In genomic region chr17:81028506-81028858, GRCh38 we compare ENCODE assay signal across 13 cellular contexts.
"Had no signal": no experiment of that assay in that cellular context is flagged by ENCODE, and none has a peak within 500 bp of the region (broad histone marks: within the 10 kb centered on the region; RNA-seq: fewer than 3 reads in every experiment).

No MANE protein-coding gene starts in this region.

- DNase-seq: activated CD4-positive, alpha-beta T cell treated with anti-CD3 and anti-CD28 coated beads, Interleukin-2, amount 50 U/mL, for 1 hour; activated CD4-positive, CD25-positive, alpha-beta regulatory T cell; activated naive CD4-positive, alpha-beta T cell treated with anti-CD3 and anti-CD28 coated beads for 36 hours; dermis blood vessel endothelial cell; endodermal cell; erythroblast; occipital lobe; T-helper 17 cell; uterus had no signal

- H3K27ac Mint-ChIP-seq: activated naive CD4-positive, alpha-beta T cell treated with anti-CD3 and anti-CD28 coated beads for 36 hours; activated T-helper 17 cell treated with anti-CD3 and anti-CD28 coated beads, Interleukin-2, amount 50 U/mL, for 72 hours; endodermal cell; T-helper 17 cell had no signal

- H3K9me3 Mint-ChIP-seq: activated T-helper 17 cell treated with anti-CD3 and anti-CD28 coated beads, Interleukin-2, amount 50 U/mL, for 72 hours; central memory CD8-positive, alpha-beta T cell; endodermal cell; naive thymus-derived CD8-positive, alpha-beta T cell had no signal

- H3K27ac ChIP-seq: uterus had no signal

- H3K4me3 ChIP-seq: uterus had no signal

- H3K9me3 ChIP-seq: uterus had no signal

- H3K36me3 ChIP-seq: uterus had no signal

- H3K36me3 Mint-ChIP-seq: naive thymus-derived CD8-positive, alpha-beta T cell had no signal

- ATAC-seq: T-helper 17 cell had no signal

- FAIRE-seq: TTC549 had no signal

- H3K4me3 Mint-ChIP-seq: activated naive CD4-positive, alpha-beta T cell treated with anti-CD3 and anti-CD28 coated beads for 36 hours; activated T-helper 17 cell treated with anti-CD3 and anti-CD28 coated beads, Interleukin-2, amount 50 U/mL, for 72 hours; central memory CD8-positive, alpha-beta T cell; endodermal cell; T-helper 17 cell had no signal
